ENCODE assay signal across 21 cellular contexts in genomic region chr10:5574642-5575131, GRCh38. TPM values are rescaled to one million over a fixed set of nuclear protein-coding genes. Genes with fewer than 3 reads are reported as not detected.
DNase-seq lines count a peak whose midpoint lies in the region; ATAC-seq and TF ChIP-seq lines count a peak whose summit lies in the region.
"Had no signal": no experiment of that assay in that cellular context is flagged by ENCODE, and none has a peak within 500 bp of the region (broad histone marks: within the 10 kb centered on the region; RNA-seq: fewer than 3 reads in every experiment).

No MANE protein-coding gene starts in this region.

- no peaks in the 10 kb centered on the region for H3K9me3 ChIP-seq in psoas muscle
- H3K9me3 ChIP-seq: MG63, pancreas, thoracic aorta had no signal

- peak; percentile 73 for DNase-seq in DMS53 (lab: John Stamatoyannopoulos, UW)
- DNase-seq in left colon = peak; percentile 53 to 72
- DNase-seq in psoas muscle = peak in 1 of 2 donors; percentile 47
- no peak for DNase-seq in activated CD8-positive, alpha-beta memory T cell treated with anti-CD3 and anti-CD28 coated beads, Interleukin-2, amount 50 U/mL, for 48 hours
- DNase-seq: activated CD8-positive, alpha-beta memory T cell treated with anti-CD3 and anti-CD28 coated beads, Interleukin-2, amount 10 ng/mL, durations not matched to agents 7 days and 5 days; activated naive CD4-positive, alpha-beta T cell treated with anti-CD3 and anti-CD28 coated beads for 36 hours; CD8-positive, alpha-beta T cell; effector memory CD4-positive, alpha-beta T cell; NCI-H2029 treated with DMSO at 0.1 percent for 48 hours; NCI-H526 treated with DMSO at 0.1 percent for 48 hours; stimulated activated CD4-positive, alpha-beta T cell treated with anti-CD3 and anti-CD28 coated beads, Interleukin-2, amount 100 ng/mL, for 48 hours had no signal

- H3K27ac ChIP-seq in VCaP = peak overlapping the region; percentile 75
- peak overlapping the region; percentile 68 for H3K27ac ChIP-seq in psoas muscle
- H3K27ac ChIP-seq: pancreas, PC-9, thoracic aorta had no signal

- no peaks in the 10 kb centered on the region for H3K27me3 ChIP-seq in psoas muscle (ENCODE audit: insufficient read depth in 3 of 3, low read length in 2 of 3)
- H3K27me3 ChIP-seq: MG63, pancreas had no signal

- 26 to 37% (median 32%) methylated on average over 14 of the region's 14 CpGs for WGBS in psoas muscle, 3 donors

- H3K4me3 ChIP-seq in psoas muscle = no peak overlapping the region
- H3K4me3 ChIP-seq: MG63, pancreas, PC-9, thoracic aorta had no signal

- intact Hi-C loops in left colon (cut with DNase I, micrococcal nuclease) (loop anchor here in 1 of 2 donors (2.0 kb wide), 1 partner anchor 22 kb away; no protein-coding TSS in a partner anchor), psoas muscle (cut with DNase I) (no loop called here)

- H3K36me3 ChIP-seq in psoas muscle (ENCODE audit: insufficient read depth in 1 of 2, low read depth in 1 of 2) = no peaks in the 10 kb centered on the region
- H3K36me3 ChIP-seq: MG63, pancreas, thoracic aorta had no signal

- no peak for TF ChIP-seq CTCF in VCaP (conservative IDR thresholded peaks at IDR 0.05)
- TF ChIP-seq CTCF in psoas muscle (IDR thresholded peaks at IDR 0.05) = no peak

- H3K4me1 ChIP-seq in psoas muscle = peaks cover 19% of the 10 kb centered on the region
- H3K4me1 ChIP-seq: pancreas had no signal

- peak; percentile 89 for ATAC-seq in left colon
- ATAC-seq in psoas muscle = peak; percentile 76 to 87 (median 85)
- no peak for ATAC-seq in HG02610 (IDR thresholded peaks at IDR 0.05; ENCODE audit: unreplicated experiment)
- no peak for ATAC-seq in GM21717 (IDR thresholded peaks at IDR 0.05; ENCODE audit: unreplicated experiment)
- no peak for ATAC-seq in HG03457 (IDR thresholded peaks at IDR 0.05; ENCODE audit: unreplicated experiment)
- ATAC-seq: activated CD8-positive, alpha-beta memory T cell treated with anti-CD3 and anti-CD28 coated beads, Interleukin-2, amount 10 ng/mL, durations not matched to agents 7 days and 5 days; CD8-positive, alpha-beta T cell; pancreas had no signal

RNA-seq across cellular contexts. Expression of gene CALML3, which starts 49.9 kb away (rescaled TPM):
- under 1 TPM; 0.08 to 0.09 TPM for total RNA-seq in left colon
- not detected for total RNA-seq in psoas muscle
- polyA plus RNA-seq in psoas muscle = under 1 TPM in 1 of 3 donors, not detected in 2; 0.03 TPM
- total RNA-seq: activated CD8-positive, alpha-beta memory T cell treated with anti-CD3 and anti-CD28 coated beads, Interleukin-2, amount 10 ng/mL, durations not matched to agents 7 days and 5 days; activated naive CD4-positive, alpha-beta T cell treated with anti-CD3 and anti-CD28 coated beads for 36 hours; CD8-positive, alpha-beta T cell; G401; pancreas; PC-9; thoracic aorta had no signal
- polyA plus RNA-seq: AG04450 had no signal

Comparison
In these comparisons a context has a peak if more than half of its experiments do, and no peak if none do; other contexts are left out.
1. ATAC-seq: peak in left colon (single experiment) and psoas muscle (4 of 4); none in HG02610 (single experiment), GM21717 (single experiment) and HG03457 (single experiment).